23 cellular contexts compared by ENCODE assay signal in the genomic region with DNA sequence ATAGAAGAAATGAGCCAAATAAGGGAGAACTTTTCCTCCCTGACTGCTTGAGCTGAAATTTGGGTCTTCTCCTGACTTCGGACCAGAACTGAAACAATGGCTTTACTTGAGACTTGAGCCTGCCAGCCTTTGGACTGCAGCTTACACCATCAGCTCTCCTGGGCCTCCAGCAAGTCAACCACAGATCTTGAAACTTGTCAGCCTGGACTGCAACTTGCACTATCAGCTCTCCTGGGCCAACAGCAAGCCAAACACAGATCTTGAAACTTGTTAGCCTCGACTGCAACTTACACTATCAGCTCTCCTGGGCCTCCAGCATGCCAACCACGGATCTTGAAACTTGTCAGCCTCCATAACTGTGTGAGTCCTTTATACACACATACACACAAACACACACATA.
"Had no signal": no experiment of that assay in that cellular context is flagged by ENCODE, and none has a peak within 500 bp of the region (broad histone marks: within the 10 kb centered on the region; RNA-seq: fewer than 3 reads in every experiment).

No MANE protein-coding gene starts in this region.

- H3K27me3 ChIP-seq: neural progenitor cell, ovary, right lobe of liver, sigmoid colon, stomach, thyroid gland, tibial nerve, upper lobe of right lung, vagina had no signal

- H3K36me3 ChIP-seq: neural progenitor cell, ovary, right lobe of liver, sigmoid colon, stomach, thoracic aorta, thyroid gland, tibial nerve, upper lobe of right lung, vagina had no signal

- DNase-seq: natural killer cell; occipital lobe; ovary; psoas muscle; right cardiac atrium; right lobe of liver; sigmoid colon; small intestine; stimulated activated CD4-positive, alpha-beta T cell treated with anti-CD3 and anti-CD28 coated beads, Interleukin-15, amount 100 ng/mL, for 24 hours; stimulated activated CD4-positive, alpha-beta T cell treated with anti-CD3 and anti-CD28 coated beads, Interleukin-2, amount 100 ng/mL, for 24 hours; stimulated activated CD4-positive, alpha-beta T cell treated with anti-CD3 and anti-CD28 coated beads, Interleukin-2, amount 100 ng/mL, for 48 hours; stimulated activated CD4-positive, alpha-beta T cell treated with anti-CD3 and anti-CD28 coated beads, Interleukin-4, amount 100 ng/mL, for 24 hours; stimulated activated naive B cell treated with anti-CD40 and anti-IgM and Interleukin-4, amounts not matched to agents 10 μg/mL and 1 μg/mL and 100 μg/mL, for 72 hours; stimulated activated naive CD4-positive, alpha-beta T cell treated with Interleukin-2 at 50 U/mL for 16 hours; stomach; thyroid gland; upper lobe of right lung had no signal

- H3K4me2 ChIP-seq: neural progenitor cell had no signal

- H2AFZ ChIP-seq: neural progenitor cell, parathyroid adenoma had no signal

- ATAC-seq: natural killer cell; psoas muscle; right cardiac atrium; right lobe of liver; stimulated activated effector memory CD8-positive, alpha-beta T cell treated with anti-CD3 and anti-CD28 coated beads, Interleukin-12 subunit alpha, Interleukin-12 subunit beta, amount 100 ng/mL, for 72 hours; stimulated activated naive B cell treated with anti-CD40 and anti-IgM and Interleukin-4, amounts not matched to agents 10 μg/mL and 1 μg/mL and 100 μg/mL, for 72 hours; upper lobe of right lung had no signal

- H3K27ac ChIP-seq: neural progenitor cell, ovary, parathyroid adenoma, psoas muscle, right lobe of liver, sigmoid colon, stomach, thoracic aorta, thyroid gland, tibial nerve, upper lobe of right lung, vagina had no signal

- H3K79me2 ChIP-seq: parathyroid adenoma had no signal

- FAIRE-seq: small intestine had no signal

- H3K4me3 ChIP-seq: neural progenitor cell, ovary, psoas muscle, right lobe of liver, sigmoid colon, stomach, thoracic aorta, thyroid gland, tibial nerve, upper lobe of right lung, vagina had no signal

- H3K4me1 ChIP-seq: neural progenitor cell, parathyroid adenoma, psoas muscle, right lobe of liver, sigmoid colon, stomach, thyroid gland, tibial nerve, upper lobe of right lung, vagina had no signal

- H3K9me3 ChIP-seq: ovary, psoas muscle, right lobe of liver, sigmoid colon, stomach, thoracic aorta, thyroid gland, tibial nerve, upper lobe of right lung, vagina had no signal

- H3K9ac ChIP-seq: neural progenitor cell, parathyroid adenoma had no signal
